1 cellular context compared by ENCODE assay signal in the genomic region with DNA sequence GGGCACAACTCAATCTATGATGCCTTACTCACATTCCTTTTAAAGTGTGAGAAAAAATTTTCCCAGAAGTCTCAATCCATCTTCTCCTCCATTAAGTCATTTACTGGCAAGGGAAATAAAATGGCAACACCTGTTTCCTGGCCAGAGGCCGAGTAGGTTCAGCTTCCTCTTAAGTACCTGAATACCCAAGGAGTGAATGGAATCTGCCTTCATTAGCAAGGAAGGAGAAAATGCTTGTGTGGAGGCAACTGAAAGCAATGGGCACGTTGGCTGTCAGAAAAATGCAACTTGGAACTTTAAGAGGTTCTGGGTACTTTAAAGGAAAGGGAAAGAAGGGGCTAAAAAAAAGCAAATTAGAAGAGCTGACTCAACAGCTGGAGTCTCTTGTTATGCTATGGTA.
TF ChIP-seq lines count a peak whose summit lies in the region.

No MANE protein-coding gene starts in this region.

TF ChIP-seq in H1, 55 proteins besides CTCF, POLR2A, EP300 and RAD21 (continued from another document):
- no peak for TF ChIP-seq CHD7 (IDR thresholded peaks at IDR 0.05; ENCODE audit: insufficient replicate concordance, low read length)
- no peak for TF ChIP-seq CREB1 (IDR thresholded peaks at IDR 0.05)
- TF ChIP-seq TAF7 (optimal IDR thresholded peaks at IDR 0.05; ENCODE audit: borderline replicate concordance, low read depth, low read length), result no peak
- no peak for TF ChIP-seq SAP30 (IDR thresholded peaks at IDR 0.05; ENCODE audit: insufficient read depth, insufficient replicate concordance, low read length)
- no peak for TF ChIP-seq BCL11A (IDR thresholded peaks at IDR 0.05; ENCODE audit: low read depth in 2 of 2, low read length in 2 of 2)
- no peak for TF ChIP-seq GTF2F1 (IDR thresholded peaks at IDR 0.05; ENCODE audit: borderline replicate concordance, low read depth, low read length)
- TF ChIP-seq SUZ12 (IDR thresholded peaks at IDR 0.05; ENCODE audit: low read length), result no peak
- no peak for TF ChIP-seq KDM1A (IDR thresholded peaks at IDR 0.05; ENCODE audit: borderline replicate concordance, low read length)
